8 cellular contexts compared by ENCODE assay signal in genomic region chr12:6700646-6701051, GRCh38. TPM values are rescaled to one million over a fixed set of nuclear protein-coding genes. Genes with fewer than 3 reads are reported as not detected.
DNase-seq lines count a peak whose midpoint lies in the region; ATAC-seq and TF ChIP-seq lines count a peak whose summit lies in the region.

Gene PIANP (minus strand): TSS chr12:6700815. CDS start chr12:6698061, 2,754 bp downstream.

- H3K9me3 ChIP-seq in duodenal mucosa (ENCODE audit: control insufficient read depth in 1 of 2, low read length in 2 of 2): no peaks in the 10 kb centered on the region
- no peaks in the 10 kb centered on the region for H3K9me3 ChIP-seq in mesodermal cell (ENCODE audit: control insufficient read depth, low read length)
- H3K9me3 ChIP-seq in stomach: no peaks in the 10 kb centered on the region

- H3K4me3 ChIP-seq in duodenal mucosa (ENCODE audit: low read depth in 1 of 2, low read length in 2 of 2) (peak within 1 kb of the TSS; percentile 30 to 36), mesodermal cell (ENCODE audit: extremely low read depth, insufficient read depth, low read length, poor library complexity, severe bottlenecking) (peak within 1 kb of the TSS; percentile 64), stomach (peak within 1 kb of the TSS; percentile 46 to 68 (median 52))

- H3K27me3 ChIP-seq in duodenal mucosa (ENCODE audit: control insufficient read depth in 1 of 2, insufficient read depth in 2 of 2, low read length in 2 of 2): peaks cover 44 to 54% of the 10 kb centered on the region in 2 donors
- H3K27me3 ChIP-seq in stomach: peaks cover 9 to 98% (median 62%) of the 10 kb centered on the region in 3 donors

- TF ChIP-seq CTCF in stomach (IDR thresholded peaks at IDR 0.05): no peak

- no peak within 1 kb of the TSS for H3K9ac ChIP-seq in duodenal mucosa (ENCODE audit: low read depth in 1 of 2, low read length in 2 of 2)

- TF ChIP-seq EP300 in stomach (IDR thresholded peaks at IDR 0.05): no peak

- intact Hi-C loops in stomach (cut with DNase I; ENCODE audit: low total_unique reads): no loop called here

- H3K27ac ChIP-seq in duodenal mucosa (ENCODE audit: low read depth, low read length) (no peak within 1 kb of the TSS), mesodermal cell (ENCODE audit: low read depth, low read length, severe bottlenecking) (no peak within 1 kb of the TSS), stomach (peak within 1 kb of the TSS in 1 of 5 donors; percentile 16)

- 0 to 2% methylated on average over 11 to 24 of the region's 43 CpGs for WGBS in mesodermal cell (ENCODE audit: insufficient coverage in 2 of 2), 2 experiments
- WGBS in stomach, 5 donors: 0 to 2% (median 1%) methylated on average over 8 to 42 of the region's 43 CpGs

- TF ChIP-seq POLR2A in stomach (IDR thresholded peaks at IDR 0.05): no peak

- DNase-seq in NCI-H345 (lab: John Stamatoyannopoulos, UW) (peak; percentile 37), NCI-H345 treated with DMSO at 0.1 percent for 48 hours (lab: John Stamatoyannopoulos, UW; ENCODE audit: unreplicated experiment) (no peak), stomach (peak; percentile 36)
- peak; percentile 50 to 51 for DNase-seq in activated CD4-positive, alpha-beta T cell treated with anti-CD3 and anti-CD28 coated beads, Interleukin-2, amount 50 U/mL, for 48 hours

- H3K36me3 ChIP-seq in duodenal mucosa (ENCODE audit: control insufficient read depth in 1 of 2, insufficient read depth in 2 of 2, low read length in 2 of 2) (no peaks in the 10 kb centered on the region), mesodermal cell (ENCODE audit: control insufficient read depth, insufficient read depth, low read length) (no peaks in the 10 kb centered on the region), stomach (no peaks in the 10 kb centered on the region)

- ATAC-seq in GM19397 (IDR thresholded peaks at IDR 0.05; ENCODE audit: unreplicated experiment): no peak
- ATAC-seq in GM18519 (IDR thresholded peaks at IDR 0.05; ENCODE audit: low FRiP score, unreplicated experiment): no peak

- H3K4me1 ChIP-seq in duodenal mucosa (ENCODE audit: control insufficient read depth in 1 of 2, insufficient read depth in 2 of 2, low read length in 2 of 2) (peaks cover 4 to 6% of the 10 kb centered on the region in 2 donors), mesodermal cell (ENCODE audit: control insufficient read depth, insufficient read depth, low read length, poor library complexity, severe bottlenecking) (peaks cover 6% of the 10 kb centered on the region), stomach (peaks cover 14 to 22% (median 18%) of the 10 kb centered on the region in 4 donors)

RNA-seq across cellular contexts. Expression of gene PIANP, which starts in this region (rescaled TPM):
- 9.5 TPM for polyA plus RNA-seq in mesodermal cell (2013, experiment 1 of 2)
- polyA plus RNA-seq in mesodermal cell (2013, experiment 2 of 2): 8.7 TPM
- total RNA-seq in stomach: under 1 TPM in 2 of 5 donors, not detected in 3; 0.14 to 0.37 TPM
- 1 to 10 TPM in 2 of 3 donors, under 1 TPM in 1; 0.50 to 1.7 (median 1.5) TPM for polyA plus RNA-seq in stomach
